Comparison of ENCODE assay signal across 15 cellular contexts in the genomic region with DNA sequence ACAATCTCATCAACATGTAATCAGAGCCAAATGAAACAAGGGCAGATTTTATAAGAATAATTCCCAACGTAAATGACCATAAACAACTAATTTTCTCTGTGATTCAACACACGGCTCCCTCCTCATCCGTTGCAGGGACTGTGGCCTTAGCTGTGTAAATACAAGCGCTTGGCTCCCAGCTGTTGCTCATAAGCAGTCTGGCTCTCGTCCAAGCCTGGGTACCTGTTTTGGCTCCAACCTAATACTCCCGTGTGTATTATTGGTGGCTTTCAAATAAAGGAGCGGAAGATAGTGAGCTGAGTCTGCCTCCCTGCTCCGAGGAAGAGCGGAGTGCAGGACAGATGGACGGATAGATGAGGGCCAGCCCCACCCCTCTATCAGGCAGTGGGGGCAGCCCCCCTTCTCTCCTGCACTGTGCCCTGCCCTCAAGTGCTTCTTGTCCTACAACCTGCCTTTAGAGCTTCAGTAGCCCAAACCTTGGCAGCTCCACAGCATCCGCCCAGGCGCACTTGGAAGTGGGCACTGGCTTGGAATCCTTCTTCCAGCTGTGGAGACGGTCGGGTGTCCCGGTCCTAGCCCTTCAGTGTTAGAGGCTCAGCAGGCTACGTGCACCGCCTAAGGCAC.
A peak's percentile ranks its signal among the peaks of the same experiment; 100 is the strongest.
DNase-seq lines count a peak whose midpoint lies in the region; ATAC-seq and TF ChIP-seq lines count a peak whose summit lies in the region.
"Had no signal": no experiment of that assay in that cellular context is flagged by ENCODE, and none has a peak within 500 bp of the region (broad histone marks: within the 10 kb centered on the region; RNA-seq: fewer than 3 reads in every experiment).

No MANE protein-coding gene starts in this region.

- H3K9me3 ChIP-seq in gastrocnemius medialis: no peaks in the 10 kb centered on the region
- H3K9me3 ChIP-seq: neutrophil, Peyer's patch had no signal

- no peak for TF ChIP-seq CTCF in gastrocnemius medialis (IDR thresholded peaks at IDR 0.05 in 4 of 5, conservative IDR thresholded peaks at IDR 0.05 in 1 of 5)

- no peak overlapping the region for H3K4me3 ChIP-seq in gastrocnemius medialis
- H3K4me3 ChIP-seq: cardiac muscle cell, Peyer's patch had no signal

- DNase-seq in DMS153 (lab: John Stamatoyannopoulos, UW) (peak; percentile 97), NCI-H1436 treated with DMSO at 0.1 percent for 48 hours (lab: John Stamatoyannopoulos, UW) (peak; percentile 79), NCI-H524 (lab: John Stamatoyannopoulos, UW) (peak; percentile 96 to 98), left colon (peak in 1 of 2 donors; percentile 56), gastrocnemius medialis (no peak), SIG-M5 treated with dmso at 0.1 percent for 504 hours (lab: John Stamatoyannopoulos, UW; ENCODE audit: unreplicated experiment) (no peak)
- DNase-seq in stimulated activated CD4-positive, alpha-beta T cell treated with anti-CD3 and anti-CD28 coated beads, Interleukin-2, amount 100 ng/mL, for 24 hours: no peak
- DNase-seq: activated CD4-positive, alpha-beta T cell treated with anti-CD3 and anti-CD28 coated beads, Interleukin-2, amount 10 ng/mL, durations not matched to agents 24 days and 14 days; activated naive CD8-positive, alpha-beta T cell treated with anti-CD3 and anti-CD28 coated beads, Interleukin-2, amount 10 ng/mL, durations not matched to agents 7 days and 5 days; T-helper 2 cell had no signal

- in situ Hi-C loops in gastrocnemius medialis (cut with MboI; ENCODE audit: low sequenced_read_pairs in 4 of 4): no loop called here

- peak; percentile 61 for ATAC-seq in left colon
- ATAC-seq in GM18867 (IDR thresholded peaks at IDR 0.05; ENCODE audit: unreplicated experiment): no peak
- ATAC-seq in gastrocnemius medialis: no peak
- ATAC-seq: HCT116 had no signal

- H3K27ac ChIP-seq in gastrocnemius medialis: no peak overlapping the region
- H3K27ac ChIP-seq: cardiac muscle cell, neutrophil, Peyer's patch had no signal

- H3K4me1 ChIP-seq in gastrocnemius medialis: no peaks in the 10 kb centered on the region
- H3K4me1 ChIP-seq: Peyer's patch had no signal

- no peaks in the 10 kb centered on the region for H3K27me3 ChIP-seq in gastrocnemius medialis
- H3K27me3 ChIP-seq: cardiac muscle cell, neutrophil, Peyer's patch had no signal

- TF ChIP-seq POLR2A in gastrocnemius medialis (IDR thresholded peaks at IDR 0.05): no peak

- intact Hi-C loops in left colon (cut with DNase I, micrococcal nuclease): no loop called here
- intact Hi-C loops in gastrocnemius medialis (cut with DNase I; ENCODE audit: low total_unique reads): no loop called here

- no peaks in the 10 kb centered on the region for H3K36me3 ChIP-seq in gastrocnemius medialis
- H3K36me3 ChIP-seq: cardiac muscle cell, neutrophil, Peyer's patch had no signal

Comparison
In these comparisons a context has a peak if more than half of its experiments do, and no peak if none do; other contexts are left out.
1. DNase-seq: peak in DMS153 (single experiment), NCI-H1436 treated with DMSO at 0.1 percent for 48 hours (single experiment) and NCI-H524 (2 of 2); none in stimulated activated CD4-positive, alpha-beta T cell treated with anti-CD3 and anti-CD28 coated beads, Interleukin-2, amount 100 ng/mL, for 24 hours (0 of 2), gastrocnemius medialis (0 of 2) and SIG-M5 treated with dmso at 0.1 percent for 504 hours (single experiment).